2 cellular contexts compared by ENCODE assay signal in the genomic region with DNA sequence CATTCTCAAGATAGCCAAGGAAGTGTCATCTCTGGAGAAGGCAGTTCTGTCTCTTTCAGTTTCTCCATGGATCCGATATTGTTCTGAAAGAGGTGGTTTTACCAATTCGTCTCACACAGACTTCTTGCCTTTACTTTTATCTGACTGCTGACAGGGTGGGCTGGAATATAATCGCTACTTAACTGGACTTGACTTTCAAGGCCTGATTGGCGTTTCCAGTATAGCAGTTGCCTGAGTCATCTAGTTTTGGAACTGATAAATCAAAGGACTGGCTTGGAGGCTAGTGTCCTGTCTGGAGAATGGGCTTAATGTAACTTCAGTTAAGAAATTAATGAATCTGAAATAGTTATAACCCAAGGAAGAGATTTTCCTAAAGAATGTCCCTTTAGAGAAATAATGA.
TF ChIP-seq lines count a peak whose summit lies in the region.

No MANE protein-coding gene starts in this region.

TF ChIP-seq in K562, 482 proteins besides CTCF, POLR2A, EP300 and RAD21 (continued from another document and continues in another):
- TF ChIP-seq, protein P1, sequence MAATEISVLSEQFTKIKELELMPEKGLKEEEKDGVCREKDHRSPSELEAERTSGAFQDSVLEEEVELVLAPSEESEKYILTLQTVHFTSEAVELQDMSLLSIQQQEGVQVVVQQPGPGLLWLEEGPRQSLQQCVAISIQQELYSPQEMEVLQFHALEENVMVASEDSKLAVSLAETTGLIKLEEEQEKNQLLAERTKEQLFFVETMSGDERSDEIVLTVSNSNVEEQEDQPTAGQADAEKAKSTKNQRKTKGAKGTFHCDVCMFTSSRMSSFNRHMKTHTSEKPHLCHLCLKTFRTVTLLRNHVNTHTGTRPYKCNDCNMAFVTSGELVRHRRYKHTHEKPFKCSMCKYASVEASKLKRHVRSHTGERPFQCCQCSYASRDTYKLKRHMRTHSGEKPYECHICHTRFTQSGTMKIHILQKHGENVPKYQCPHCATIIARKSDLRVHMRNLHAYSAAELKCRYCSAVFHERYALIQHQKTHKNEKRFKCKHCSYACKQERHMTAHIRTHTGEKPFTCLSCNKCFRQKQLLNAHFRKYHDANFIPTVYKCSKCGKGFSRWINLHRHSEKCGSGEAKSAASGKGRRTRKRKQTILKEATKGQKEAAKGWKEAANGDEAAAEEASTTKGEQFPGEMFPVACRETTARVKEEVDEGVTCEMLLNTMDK (IDR thresholded peaks at IDR 0.05; ENCODE audit: borderline replicate concordance, insufficient read depth, low read depth, low read length, poor library complexity, severe bottlenecking) = no peak
- TF ChIP-seq, protein P2, sequence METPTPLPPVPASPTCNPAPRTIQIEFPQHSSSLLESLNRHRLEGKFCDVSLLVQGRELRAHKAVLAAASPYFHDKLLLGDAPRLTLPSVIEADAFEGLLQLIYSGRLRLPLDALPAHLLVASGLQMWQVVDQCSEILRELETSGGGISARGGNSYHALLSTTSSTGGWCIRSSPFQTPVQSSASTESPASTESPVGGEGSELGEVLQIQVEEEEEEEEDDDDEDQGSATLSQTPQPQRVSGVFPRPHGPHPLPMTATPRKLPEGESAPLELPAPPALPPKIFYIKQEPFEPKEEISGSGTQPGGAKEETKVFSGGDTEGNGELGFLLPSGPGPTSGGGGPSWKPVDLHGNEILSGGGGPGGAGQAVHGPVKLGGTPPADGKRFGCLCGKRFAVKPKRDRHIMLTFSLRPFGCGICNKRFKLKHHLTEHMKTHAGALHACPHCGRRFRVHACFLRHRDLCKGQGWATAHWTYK (CRISPR knock-in tag; IDR thresholded peaks at IDR 0.05) = no peak
- no peak for TF ChIP-seq NUFIP1 (IDR thresholded peaks at IDR 0.05; ENCODE audit: partially characterized antibody)
- TF ChIP-seq ETS2 (tag; IDR thresholded peaks at IDR 0.05; ENCODE audit: borderline replicate concordance, poor library complexity, severe bottlenecking) = no peak
- TF ChIP-seq NCOA1 (IDR thresholded peaks at IDR 0.05; ENCODE audit: low read depth) = peak; percentile 20; the same call in 1 of the 2 replicates
- TF ChIP-seq, protein P3, sequence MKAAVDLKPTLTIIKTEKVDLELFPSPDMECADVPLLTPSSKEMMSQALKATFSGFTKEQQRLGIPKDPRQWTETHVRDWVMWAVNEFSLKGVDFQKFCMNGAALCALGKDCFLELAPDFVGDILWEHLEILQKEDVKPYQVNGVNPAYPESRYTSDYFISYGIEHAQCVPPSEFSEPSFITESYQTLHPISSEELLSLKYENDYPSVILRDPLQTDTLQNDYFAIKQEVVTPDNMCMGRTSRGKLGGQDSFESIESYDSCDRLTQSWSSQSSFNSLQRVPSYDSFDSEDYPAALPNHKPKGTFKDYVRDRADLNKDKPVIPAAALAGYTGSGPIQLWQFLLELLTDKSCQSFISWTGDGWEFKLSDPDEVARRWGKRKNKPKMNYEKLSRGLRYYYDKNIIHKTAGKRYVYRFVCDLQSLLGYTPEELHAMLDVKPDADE (conservative IDR thresholded peaks at IDR 0.05; ENCODE audit: control insufficient read depth, low read depth, low read length) = no peak
- TF ChIP-seq, protein P4, sequence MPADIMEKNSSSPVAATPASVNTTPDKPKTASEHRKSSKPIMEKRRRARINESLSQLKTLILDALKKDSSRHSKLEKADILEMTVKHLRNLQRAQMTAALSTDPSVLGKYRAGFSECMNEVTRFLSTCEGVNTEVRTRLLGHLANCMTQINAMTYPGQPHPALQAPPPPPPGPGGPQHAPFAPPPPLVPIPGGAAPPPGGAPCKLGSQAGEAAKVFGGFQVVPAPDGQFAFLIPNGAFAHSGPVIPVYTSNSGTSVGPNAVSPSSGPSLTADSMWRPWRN (IDR thresholded peaks at IDR 0.05; ENCODE audit: low read depth) = no peak
- TF ChIP-seq, protein P5, sequence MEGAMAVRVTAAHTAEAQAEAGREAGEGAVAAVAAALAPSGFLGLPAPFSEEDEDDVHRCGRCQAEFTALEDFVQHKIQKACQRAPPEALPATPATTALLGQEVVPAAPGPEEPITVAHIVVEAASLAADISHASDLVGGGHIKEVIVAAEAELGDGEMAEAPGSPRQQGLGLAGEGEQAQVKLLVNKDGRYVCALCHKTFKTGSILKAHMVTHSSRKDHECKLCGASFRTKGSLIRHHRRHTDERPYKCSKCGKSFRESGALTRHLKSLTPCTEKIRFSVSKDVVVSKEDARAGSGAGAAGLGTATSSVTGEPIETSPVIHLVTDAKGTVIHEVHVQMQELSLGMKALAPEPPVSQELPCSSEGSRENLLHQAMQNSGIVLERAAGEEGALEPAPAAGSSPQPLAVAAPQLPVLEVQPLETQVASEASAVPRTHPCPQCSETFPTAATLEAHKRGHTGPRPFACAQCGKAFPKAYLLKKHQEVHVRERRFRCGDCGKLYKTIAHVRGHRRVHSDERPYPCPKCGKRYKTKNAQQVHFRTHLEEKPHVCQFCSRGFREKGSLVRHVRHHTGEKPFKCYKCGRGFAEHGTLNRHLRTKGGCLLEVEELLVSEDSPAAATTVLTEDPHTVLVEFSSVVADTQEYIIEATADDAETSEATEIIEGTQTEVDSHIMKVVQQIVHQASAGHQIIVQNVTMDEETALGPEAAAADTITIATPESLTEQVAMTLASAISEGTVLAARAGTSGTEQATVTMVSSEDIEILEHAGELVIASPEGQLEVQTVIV (CRISPR knock-in tag; IDR thresholded peaks at IDR 0.05; ENCODE audit: borderline replicate concordance) = no peak
- TF ChIP-seq ARNT (IDR thresholded peaks at IDR 0.05) = no peak
- no peak for TF ChIP-seq ZSCAN29 (IDR thresholded peaks at IDR 0.05)
- no peak for TF ChIP-seq COPS2 (conservative IDR thresholded peaks at IDR 0.05)
- TF ChIP-seq EZH2 (IDR thresholded peaks at IDR 0.05; ENCODE audit: borderline replicate concordance, low read depth, low read length) = no peak
- no peak for TF ChIP-seq ZBED1 (IDR thresholded peaks at IDR 0.05)
- TF ChIP-seq ZNF212 (CRISPR knock-in tag; IDR thresholded peaks at IDR 0.05) = no peak
- no peak for TF ChIP-seq U2AF1 (optimal IDR thresholded peaks at IDR 0.05; ENCODE audit: low read depth, low read length)
- TF ChIP-seq TAF1 (IDR thresholded peaks at IDR 0.05; ENCODE audit: control insufficient read depth, extremely low read depth, insufficient read depth, low read length, severe bottlenecking) = no peak
- TF ChIP-seq KDM1A (IDR thresholded peaks at IDR 0.05) = peak; percentile 75 to 82
- peak; percentile 84 for TF ChIP-seq ARID1B (IDR thresholded peaks at IDR 0.05)
- TF ChIP-seq MAFG (tag; conservative IDR thresholded peaks at IDR 0.05) = peak; percentile 39; the same call in 1 of the 2 replicates
- no peak for TF ChIP-seq NCOA6 (IDR thresholded peaks at IDR 0.05)
- no peak for TF ChIP-seq RNF2 (IDR thresholded peaks at IDR 0.05)
- no peak for TF ChIP-seq CHD2 (IDR thresholded peaks at IDR 0.05; ENCODE audit: low read depth, low read length)
- peak; percentile 65; the same call in 1 of the 2 replicates for TF ChIP-seq POLR2AphosphoS5 (IDR thresholded peaks at IDR 0.05; ENCODE audit: control insufficient read depth, insufficient read depth, low read depth, low read length)
- peak; percentile 59 for TF ChIP-seq JUND (IDR thresholded peaks at IDR 0.05; ENCODE audit: borderline replicate concordance, low read depth, low read length)
- peak; percentile 30; the same call in 1 of the 3 replicates for TF ChIP-seq JUND (tag; IDR thresholded peaks at IDR 0.05; ENCODE audit: borderline replicate concordance, low read depth, low read length)

TF ChIP-seq in SK-N-SH treated with all-trans-retinoic acid at 6 μM for 48 hours, 23 proteins besides CTCF, POLR2A, EP300 and RAD21 (continued from another document):
- TF ChIP-seq, protein P6, sequence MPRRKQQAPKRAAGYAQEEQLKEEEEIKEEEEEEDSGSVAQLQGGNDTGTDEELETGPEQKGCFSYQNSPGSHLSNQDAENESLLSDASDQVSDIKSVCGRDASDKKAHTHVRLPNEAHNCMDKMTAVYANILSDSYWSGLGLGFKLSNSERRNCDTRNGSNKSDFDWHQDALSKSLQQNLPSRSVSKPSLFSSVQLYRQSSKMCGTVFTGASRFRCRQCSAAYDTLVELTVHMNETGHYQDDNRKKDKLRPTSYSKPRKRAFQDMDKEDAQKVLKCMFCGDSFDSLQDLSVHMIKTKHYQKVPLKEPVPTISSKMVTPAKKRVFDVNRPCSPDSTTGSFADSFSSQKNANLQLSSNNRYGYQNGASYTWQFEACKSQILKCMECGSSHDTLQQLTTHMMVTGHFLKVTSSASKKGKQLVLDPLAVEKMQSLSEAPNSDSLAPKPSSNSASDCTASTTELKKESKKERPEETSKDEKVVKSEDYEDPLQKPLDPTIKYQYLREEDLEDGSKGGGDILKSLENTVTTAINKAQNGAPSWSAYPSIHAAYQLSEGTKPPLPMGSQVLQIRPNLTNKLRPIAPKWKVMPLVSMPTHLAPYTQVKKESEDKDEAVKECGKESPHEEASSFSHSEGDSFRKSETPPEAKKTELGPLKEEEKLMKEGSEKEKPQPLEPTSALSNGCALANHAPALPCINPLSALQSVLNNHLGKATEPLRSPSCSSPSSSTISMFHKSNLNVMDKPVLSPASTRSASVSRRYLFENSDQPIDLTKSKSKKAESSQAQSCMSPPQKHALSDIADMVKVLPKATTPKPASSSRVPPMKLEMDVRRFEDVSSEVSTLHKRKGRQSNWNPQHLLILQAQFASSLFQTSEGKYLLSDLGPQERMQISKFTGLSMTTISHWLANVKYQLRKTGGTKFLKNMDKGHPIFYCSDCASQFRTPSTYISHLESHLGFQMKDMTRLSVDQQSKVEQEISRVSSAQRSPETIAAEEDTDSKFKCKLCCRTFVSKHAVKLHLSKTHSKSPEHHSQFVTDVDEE (CRISPR knock-in tag; IDR thresholded peaks at IDR 0.05) = no peak
- TF ChIP-seq PPARA (CRISPR knock-in tag; IDR thresholded peaks at IDR 0.05; ENCODE audit: borderline replicate concordance) (no peak), ZFP30 (CRISPR knock-in tag; IDR thresholded peaks at IDR 0.05) (no peak), BACH2 (CRISPR knock-in tag; IDR thresholded peaks at IDR 0.05; ENCODE audit: borderline replicate concordance) (no peak), OSR1 (CRISPR knock-in tag; IDR thresholded peaks at IDR 0.05) (no peak), RARB (CRISPR knock-in tag; IDR thresholded peaks at IDR 0.05) (no peak), ZNF8 (CRISPR knock-in tag; IDR thresholded peaks at IDR 0.05) (no peak), GLIS3 (CRISPR knock-in tag; IDR thresholded peaks at IDR 0.05) (no peak), SNAI2 (CRISPR knock-in tag; IDR thresholded peaks at IDR 0.05) (no peak)
- TF ChIP-seq, protein P7, sequence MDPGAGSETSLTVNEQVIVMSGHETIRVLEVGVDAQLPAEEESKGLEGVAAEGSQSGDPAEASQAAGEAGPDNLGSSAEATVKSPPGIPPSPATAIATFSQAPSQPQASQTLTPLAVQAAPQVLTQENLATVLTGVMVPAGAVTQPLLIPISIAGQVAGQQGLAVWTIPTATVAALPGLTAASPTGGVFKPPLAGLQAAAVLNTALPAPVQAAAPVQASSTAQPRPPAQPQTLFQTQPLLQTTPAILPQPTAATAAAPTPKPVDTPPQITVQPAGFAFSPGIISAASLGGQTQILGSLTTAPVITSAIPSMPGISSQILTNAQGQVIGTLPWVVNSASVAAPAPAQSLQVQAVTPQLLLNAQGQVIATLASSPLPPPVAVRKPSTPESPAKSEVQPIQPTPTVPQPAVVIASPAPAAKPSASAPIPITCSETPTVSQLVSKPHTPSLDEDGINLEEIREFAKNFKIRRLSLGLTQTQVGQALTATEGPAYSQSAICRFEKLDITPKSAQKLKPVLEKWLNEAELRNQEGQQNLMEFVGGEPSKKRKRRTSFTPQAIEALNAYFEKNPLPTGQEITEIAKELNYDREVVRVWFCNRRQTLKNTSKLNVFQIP (CRISPR knock-in tag; IDR thresholded peaks at IDR 0.05; ENCODE audit: borderline replicate concordance, low read depth) = no peak
- TF ChIP-seq, protein P8, sequence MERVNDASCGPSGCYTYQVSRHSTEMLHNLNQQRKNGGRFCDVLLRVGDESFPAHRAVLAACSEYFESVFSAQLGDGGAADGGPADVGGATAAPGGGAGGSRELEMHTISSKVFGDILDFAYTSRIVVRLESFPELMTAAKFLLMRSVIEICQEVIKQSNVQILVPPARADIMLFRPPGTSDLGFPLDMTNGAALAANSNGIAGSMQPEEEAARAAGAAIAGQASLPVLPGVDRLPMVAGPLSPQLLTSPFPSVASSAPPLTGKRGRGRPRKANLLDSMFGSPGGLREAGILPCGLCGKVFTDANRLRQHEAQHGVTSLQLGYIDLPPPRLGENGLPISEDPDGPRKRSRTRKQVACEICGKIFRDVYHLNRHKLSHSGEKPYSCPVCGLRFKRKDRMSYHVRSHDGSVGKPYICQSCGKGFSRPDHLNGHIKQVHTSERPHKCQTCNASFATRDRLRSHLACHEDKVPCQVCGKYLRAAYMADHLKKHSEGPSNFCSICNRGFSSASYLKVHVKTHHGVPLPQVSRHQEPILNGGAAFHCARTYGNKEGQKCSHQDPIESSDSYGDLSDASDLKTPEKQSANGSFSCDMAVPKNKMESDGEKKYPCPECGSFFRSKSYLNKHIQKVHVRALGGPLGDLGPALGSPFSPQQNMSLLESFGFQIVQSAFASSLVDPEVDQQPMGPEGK (CRISPR knock-in tag; IDR thresholded peaks at IDR 0.05; ENCODE audit: borderline replicate concordance) = no peak
- TF ChIP-seq, protein P9, sequence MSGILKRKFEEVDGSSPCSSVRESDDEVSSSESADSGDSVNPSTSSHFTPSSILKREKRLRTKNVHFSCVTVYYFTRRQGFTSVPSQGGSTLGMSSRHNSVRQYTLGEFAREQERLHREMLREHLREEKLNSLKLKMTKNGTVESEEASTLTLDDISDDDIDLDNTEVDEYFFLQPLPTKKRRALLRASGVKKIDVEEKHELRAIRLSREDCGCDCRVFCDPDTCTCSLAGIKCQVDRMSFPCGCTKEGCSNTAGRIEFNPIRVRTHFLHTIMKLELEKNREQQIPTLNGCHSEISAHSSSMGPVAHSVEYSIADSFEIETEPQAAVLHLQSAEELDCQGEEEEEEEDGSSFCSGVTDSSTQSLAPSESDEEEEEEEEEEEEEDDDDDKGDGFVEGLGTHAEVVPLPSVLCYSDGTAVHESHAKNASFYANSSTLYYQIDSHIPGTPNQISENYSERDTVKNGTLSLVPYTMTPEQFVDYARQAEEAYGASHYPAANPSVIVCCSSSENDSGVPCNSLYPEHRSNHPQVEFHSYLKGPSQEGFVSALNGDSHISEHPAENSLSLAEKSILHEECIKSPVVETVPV (CRISPR knock-in tag; IDR thresholded peaks at IDR 0.05) = no peak
